In genomic region chr5:141560141-141560540, GRCh38 we compare ENCODE assay signal across 8 cellular contexts. TPM values are rescaled to one million over a fixed set of nuclear protein-coding genes. Genes with fewer than 3 reads are reported as not detected.
A peak's percentile ranks its signal among the peaks of the same experiment; 100 is the strongest.
DNase-seq lines count a peak whose midpoint lies in the region; ATAC-seq lines count a peak whose summit lies in the region.

No MANE protein-coding gene starts in this region.

- peak overlapping the region; percentile 97 for H3K27ac ChIP-seq in HUES64 (ENCODE audit: low read depth, low read length)
- H3K27ac ChIP-seq in SJCRH30, result peak overlapping the region; percentile 98

- peak; percentile 25 to 70 for DNase-seq in SJCRH30
- peak; percentile 30 for DNase-seq in globus pallidus (ENCODE audit: low spot score)
- no peak for DNase-seq in DMS114 treated with DMSO at 0.1 percent for 48 hours (lab: John Stamatoyannopoulos, UW; ENCODE audit: unreplicated experiment)
- DNase-seq in D341Med (ENCODE audit: low spot score), result no peak
- no peak for DNase-seq in activated CD4-positive, alpha-beta T cell treated with anti-CD3 and anti-CD28 coated beads for 4 hours

- no peak for ATAC-seq in activated CD4-positive, CD25-positive, alpha-beta regulatory T cell treated with anti-CD3 and anti-CD28 coated beads, Interleukin-2, amount 50 U/mL, for 24 hours

- H3K9ac ChIP-seq in HUES64 (ENCODE audit: low read depth, low read length), result peak overlapping the region; percentile 75
- H3K9ac ChIP-seq in skeletal muscle satellite cell (ENCODE audit: low read depth, low read length), result peak overlapping the region; percentile 84

- H3K9me3 ChIP-seq in HUES64 (ENCODE audit: insufficient read depth, low read depth, low read length), result no peaks in the 10 kb centered on the region
- H3K9me3 ChIP-seq in SJCRH30 (replicated peaks), result no peaks in the 10 kb centered on the region
- no peaks in the 10 kb centered on the region for H3K9me3 ChIP-seq in skeletal muscle satellite cell (replicated peaks; ENCODE audit: low read length)

- H3K4me1 ChIP-seq in HUES64 (ENCODE audit: insufficient read depth, low read length), result peaks cover 35% of the 10 kb centered on the region
- peaks cover 15% of the 10 kb centered on the region for H3K4me1 ChIP-seq in SJCRH30
- H3K4me1 ChIP-seq in skeletal muscle satellite cell (ENCODE audit: control insufficient read depth, insufficient read depth, low read length), result peaks cover 30% of the 10 kb centered on the region

- H3K36me3 ChIP-seq in HUES64 (ENCODE audit: insufficient read depth, low read length) (peaks cover 44% of the 10 kb centered on the region), SJCRH30 (peaks cover 29% of the 10 kb centered on the region), skeletal muscle satellite cell (ENCODE audit: insufficient read depth, low read length) (peaks cover 20% of the 10 kb centered on the region)

- no peaks in the 10 kb centered on the region for H3K27me3 ChIP-seq in HUES64 (ENCODE audit: insufficient read depth, low read length)
- H3K27me3 ChIP-seq in SJCRH30, result no peaks in the 10 kb centered on the region
- H3K27me3 ChIP-seq in skeletal muscle satellite cell (ENCODE audit: control insufficient read depth, insufficient read depth, low read length), result no peaks in the 10 kb centered on the region

- H3K4me2 ChIP-seq in skeletal muscle satellite cell (ENCODE audit: low read length), result peak overlapping the region; percentile 68

- peak overlapping the region; percentile 42 for H3K4me3 ChIP-seq in HUES64 (ENCODE audit: low read length)
- H3K4me3 ChIP-seq in SJCRH30, result no peak overlapping the region
- H3K4me3 ChIP-seq in skeletal muscle satellite cell (ENCODE audit: low read length), result peak overlapping the region; percentile 46

RNA-seq across cellular contexts. Expression of gene DIAPH1, which starts 58.7 kb away (rescaled TPM):
- 54.8 TPM for polyA plus RNA-seq in HUES64 (2013, experiment 1 of 2)
- 55.0 TPM for polyA plus RNA-seq in HUES64 (2013, experiment 2 of 2)
- 54.4 and 56.2 TPM in 2 replicates for total RNA-seq in SJCRH30 (2014; rRNA removed; shearing (Covaris generic))
- 22.9 and 25.9 TPM in 2 replicates for total RNA-seq in skeletal muscle satellite cell (2012; rRNA removed)

Comparison
In these comparisons a context has a peak if more than half of its experiments do, and no peak if none do; other contexts are left out.
1. DNase-seq: peak in SJCRH30 (2 of 2) and globus pallidus (single experiment); none in DMS114 treated with DMSO at 0.1 percent for 48 hours (single experiment), D341Med (single experiment) and activated CD4-positive, alpha-beta T cell treated with anti-CD3 and anti-CD28 coated beads for 4 hours (0 of 2).